ENCODE assay signal across 8 cellular contexts in genomic region chr14:91264151-91265150, GRCh38. TPM values are rescaled to one million over a fixed set of nuclear protein-coding genes. Genes with fewer than 3 reads are reported as not detected.
DNase-seq lines count a peak whose midpoint lies in the region; ATAC-seq and TF ChIP-seq lines count a peak whose summit lies in the region.

No MANE protein-coding gene starts in this region.

- TF ChIP-seq CTCF in kidney epithelial cell (IDR thresholded peaks at IDR 0.05; ENCODE audit: insufficient read depth, low read length, poor library complexity, severe bottlenecking): no peak
- no peak for TF ChIP-seq CTCF in GM10248 (IDR thresholded peaks at IDR 0.05; ENCODE audit: control extremely low read depth, extremely low read depth, low read depth, missing control alignments)

- H3K4me3 Mint-ChIP-seq in stimulated activated naive CD8-positive, alpha-beta T cell treated with anti-CD3 and anti-CD28 coated beads, Interleukin-15, amount 100 ng/mL, for 72 hours: peak overlapping the region; percentile 67 to 77

- DNase-seq in NCI-H2227 (lab: John Stamatoyannopoulos, UW; ENCODE audit: unreplicated experiment) (peak; percentile 15), NCI-H2227 treated with DMSO at 0.1 percent for 48 hours (lab: John Stamatoyannopoulos, UW) (no peak), astrocyte of the hippocampus (ENCODE audit: low read depth, low spot score) (peak; percentile 32), kidney epithelial cell (ENCODE audit: low read depth) (no peak), GM10248 (ENCODE audit: extremely low spot score) (no peak)
- DNase-seq in stimulated activated naive CD8-positive, alpha-beta T cell treated with anti-CD3 and anti-CD28 coated beads, Interleukin-15, amount 100 ng/mL, for 72 hours: peak in 1 of 2 donors; percentile 36

- H3K4me3 ChIP-seq in kidney epithelial cell (ENCODE audit: low read depth, low read length): peak overlapping the region; percentile 33

- peaks cover 73% of the 10 kb centered on the region for H3K4me1 Mint-ChIP-seq in stimulated activated naive CD8-positive, alpha-beta T cell treated with anti-CD3 and anti-CD28 coated beads, Interleukin-15, amount 100 ng/mL, for 72 hours

- ATAC-seq in stimulated activated naive CD8-positive, alpha-beta T cell treated with anti-CD3 and anti-CD28 coated beads, Interleukin-15, amount 100 ng/mL, for 72 hours: peak; percentile 53
- ATAC-seq in GM21526 (IDR thresholded peaks at IDR 0.05; ENCODE audit: low FRiP score, unreplicated experiment) (no peak), HG02610 (IDR thresholded peaks at IDR 0.05; ENCODE audit: unreplicated experiment) (no peak)

- peaks cover 11% of the 10 kb centered on the region for H3K27me3 ChIP-seq in kidney epithelial cell (ENCODE audit: control insufficient read depth, insufficient read depth, low read length)

- POLR2A ChIA-PET in GM10248 (lab: Yijun Ruan, JAX): no interaction called here

- H3K27ac Mint-ChIP-seq in stimulated activated naive CD8-positive, alpha-beta T cell treated with anti-CD3 and anti-CD28 coated beads, Interleukin-15, amount 100 ng/mL, for 72 hours: peak overlapping the region in 1 of 2 donors; percentile 93

- H3K36me3 ChIP-seq in kidney epithelial cell (ENCODE audit: control insufficient read depth, insufficient read depth, low read length): no peaks in the 10 kb centered on the region

- H3K27me3 Mint-ChIP-seq in stimulated activated naive CD8-positive, alpha-beta T cell treated with anti-CD3 and anti-CD28 coated beads, Interleukin-15, amount 100 ng/mL, for 72 hours: no peaks in the 10 kb centered on the region

- CTCF ChIA-PET in GM10248 (lab: Yijun Ruan, JAX): interaction anchor here (1.2 to 3.0 kb wide), 4 partner anchors 12 to 126 kb away, joined by 3 to 12 read pairs (median 6); no protein-coding TSS in a partner anchor

- peaks cover 0 to 4% of the 10 kb centered on the region in 2 donors for H3K9me3 Mint-ChIP-seq in stimulated activated naive CD8-positive, alpha-beta T cell treated with anti-CD3 and anti-CD28 coated beads, Interleukin-15, amount 100 ng/mL, for 72 hours

RNA-seq across cellular contexts. Expression of gene GPR68, which starts 19.9 kb away (rescaled TPM):
- total RNA-seq in kidney epithelial cell: 3.4 and 4.7 TPM in 2 replicates

Comparison
In these comparisons a context has a peak if more than half of its experiments do, and no peak if none do; other contexts are left out.
1. DNase-seq: peak in NCI-H2227 (single experiment) and astrocyte of the hippocampus (single experiment); none in NCI-H2227 treated with DMSO at 0.1 percent for 48 hours (single experiment), kidney epithelial cell (single experiment) and GM10248 (single experiment).